1 cellular context compared by ENCODE assay signal in the genomic region with DNA sequence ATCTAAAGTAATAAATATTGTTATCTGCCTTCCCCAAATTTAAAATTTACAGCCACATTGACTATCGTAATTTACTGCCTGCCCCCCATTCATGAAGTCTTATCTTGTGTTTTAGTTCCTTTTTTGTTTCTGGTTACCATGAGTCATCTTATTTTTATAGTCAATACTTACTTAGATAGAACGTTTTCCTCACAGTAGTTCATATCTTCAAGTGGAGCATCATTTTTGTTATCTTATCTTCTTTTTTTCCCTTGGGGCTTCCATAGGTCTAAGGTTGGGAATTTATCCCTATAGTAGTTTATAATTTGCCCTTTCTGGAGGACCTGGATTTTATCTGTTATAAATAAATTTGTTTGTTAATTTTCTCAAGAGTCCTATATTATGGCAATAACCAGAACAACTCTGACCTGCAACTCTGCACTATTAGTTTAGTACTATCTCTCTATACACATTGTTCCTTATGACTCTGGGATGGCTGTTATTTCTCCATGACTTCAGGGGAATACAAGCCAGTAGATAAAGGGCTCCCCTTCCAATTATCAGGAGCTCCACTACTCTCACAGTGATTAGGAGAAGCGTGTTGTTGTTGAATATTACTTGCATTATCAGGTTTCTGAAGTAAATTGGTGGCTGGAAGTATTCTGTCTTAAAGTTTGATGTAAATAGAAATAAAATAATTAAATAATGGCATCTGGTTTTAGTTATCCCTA.
TF ChIP-seq lines count a peak whose summit lies in the region.

No MANE protein-coding gene starts in this region.

TF ChIP-seq in K562, 482 proteins besides CTCF, POLR2A, EP300 and RAD21 (continued from another document and continues in another):
- TF ChIP-seq SRSF7 (optimal IDR thresholded peaks at IDR 0.05; ENCODE audit: low read depth, low read length) (no peak), CSDE1 (IDR thresholded peaks at IDR 0.05) (no peak), CCAR2 (IDR thresholded peaks at IDR 0.05; ENCODE audit: low read depth, low read length) (no peak), EP400 (IDR thresholded peaks at IDR 0.05) (no peak), GTF2B (IDR thresholded peaks at IDR 0.05; ENCODE audit: extremely low read depth, insufficient read length) (no peak), ZEB2 (IDR thresholded peaks at IDR 0.05) (no peak), RBFOX2 (IDR thresholded peaks at IDR 0.05; ENCODE audit: low read depth, low read length) (no peak), ETV6 (IDR thresholded peaks at IDR 0.05; ENCODE audit: borderline replicate concordance in 1 of 2, low read depth in 2 of 2, low read length in 1 of 2) (no peak), ETV6 (CRISPR knock-in tag; IDR thresholded peaks at IDR 0.05; ENCODE audit: borderline replicate concordance) (no peak), CXXC5 (CRISPR knock-in tag; IDR thresholded peaks at IDR 0.05) (no peak), FOXJ3 (CRISPR knock-in tag; IDR thresholded peaks at IDR 0.05) (no peak), TAF7 (tag; IDR thresholded peaks at IDR 0.05) (no peak), HDAC8 (tag; IDR thresholded peaks at IDR 0.05) (no peak), CREM (IDR thresholded peaks at IDR 0.05; ENCODE audit: low read depth) (no peak), MCM5 (IDR thresholded peaks at IDR 0.05; ENCODE audit: low read depth) (no peak), ZFX (CRISPR knock-in tag; IDR thresholded peaks at IDR 0.05) (no peak), MTA2 (IDR thresholded peaks at IDR 0.05; ENCODE audit: low read depth) (peak; percentile 49), ATF3 (IDR thresholded peaks at IDR 0.05) (peak; percentile 86), ATF3 (CRISPR knock-in tag; conservative IDR thresholded peaks at IDR 0.05) (no peak), RFX7 (CRISPR knock-in tag; IDR thresholded peaks at IDR 0.05) (no peak), HNRNPLL (IDR thresholded peaks at IDR 0.05; ENCODE audit: low read depth, low read length, poor library complexity, severe bottlenecking) (no peak), JUN (IDR thresholded peaks at IDR 0.05; ENCODE audit: borderline replicate concordance, low read depth, low read length) (no peak), JUN (CRISPR knock-in tag; IDR thresholded peaks at IDR 0.05; ENCODE audit: borderline replicate concordance) (no peak), ARID1B (IDR thresholded peaks at IDR 0.05) (peak; percentile 91), CHD4 (IDR thresholded peaks at IDR 0.05; ENCODE audit: insufficient read depth, insufficient replicate concordance, low read depth, low read length, poor library complexity, severe bottlenecking) (no peak), MCM3 (IDR thresholded peaks at IDR 0.05) (no peak), ZNF395 (CRISPR knock-in tag; IDR thresholded peaks at IDR 0.05) (peak; percentile 45; the same call in 1 of the 2 replicates), KDM4B (IDR thresholded peaks at IDR 0.05; ENCODE audit: borderline replicate concordance in 2 of 2, low read depth in 1 of 2) (no peak), GABPB2 (CRISPR knock-in tag; conservative IDR thresholded peaks at IDR 0.05) (no peak), C11orf30 (IDR thresholded peaks at IDR 0.05; ENCODE audit: low read depth) (peak; percentile 90), ZNF780A (CRISPR knock-in tag; IDR thresholded peaks at IDR 0.05) (no peak)
- TF ChIP-seq, protein P1, sequence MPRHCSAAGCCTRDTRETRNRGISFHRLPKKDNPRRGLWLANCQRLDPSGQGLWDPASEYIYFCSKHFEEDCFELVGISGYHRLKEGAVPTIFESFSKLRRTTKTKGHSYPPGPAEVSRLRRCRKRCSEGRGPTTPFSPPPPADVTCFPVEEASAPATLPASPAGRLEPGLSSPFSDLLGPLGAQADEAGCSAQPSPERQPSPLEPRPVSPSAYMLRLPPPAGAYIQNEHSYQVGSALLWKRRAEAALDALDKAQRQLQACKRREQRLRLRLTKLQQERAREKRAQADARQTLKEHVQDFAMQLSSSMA (CRISPR knock-in tag; IDR thresholded peaks at IDR 0.05): no peak
- TF ChIP-seq, protein P2, sequence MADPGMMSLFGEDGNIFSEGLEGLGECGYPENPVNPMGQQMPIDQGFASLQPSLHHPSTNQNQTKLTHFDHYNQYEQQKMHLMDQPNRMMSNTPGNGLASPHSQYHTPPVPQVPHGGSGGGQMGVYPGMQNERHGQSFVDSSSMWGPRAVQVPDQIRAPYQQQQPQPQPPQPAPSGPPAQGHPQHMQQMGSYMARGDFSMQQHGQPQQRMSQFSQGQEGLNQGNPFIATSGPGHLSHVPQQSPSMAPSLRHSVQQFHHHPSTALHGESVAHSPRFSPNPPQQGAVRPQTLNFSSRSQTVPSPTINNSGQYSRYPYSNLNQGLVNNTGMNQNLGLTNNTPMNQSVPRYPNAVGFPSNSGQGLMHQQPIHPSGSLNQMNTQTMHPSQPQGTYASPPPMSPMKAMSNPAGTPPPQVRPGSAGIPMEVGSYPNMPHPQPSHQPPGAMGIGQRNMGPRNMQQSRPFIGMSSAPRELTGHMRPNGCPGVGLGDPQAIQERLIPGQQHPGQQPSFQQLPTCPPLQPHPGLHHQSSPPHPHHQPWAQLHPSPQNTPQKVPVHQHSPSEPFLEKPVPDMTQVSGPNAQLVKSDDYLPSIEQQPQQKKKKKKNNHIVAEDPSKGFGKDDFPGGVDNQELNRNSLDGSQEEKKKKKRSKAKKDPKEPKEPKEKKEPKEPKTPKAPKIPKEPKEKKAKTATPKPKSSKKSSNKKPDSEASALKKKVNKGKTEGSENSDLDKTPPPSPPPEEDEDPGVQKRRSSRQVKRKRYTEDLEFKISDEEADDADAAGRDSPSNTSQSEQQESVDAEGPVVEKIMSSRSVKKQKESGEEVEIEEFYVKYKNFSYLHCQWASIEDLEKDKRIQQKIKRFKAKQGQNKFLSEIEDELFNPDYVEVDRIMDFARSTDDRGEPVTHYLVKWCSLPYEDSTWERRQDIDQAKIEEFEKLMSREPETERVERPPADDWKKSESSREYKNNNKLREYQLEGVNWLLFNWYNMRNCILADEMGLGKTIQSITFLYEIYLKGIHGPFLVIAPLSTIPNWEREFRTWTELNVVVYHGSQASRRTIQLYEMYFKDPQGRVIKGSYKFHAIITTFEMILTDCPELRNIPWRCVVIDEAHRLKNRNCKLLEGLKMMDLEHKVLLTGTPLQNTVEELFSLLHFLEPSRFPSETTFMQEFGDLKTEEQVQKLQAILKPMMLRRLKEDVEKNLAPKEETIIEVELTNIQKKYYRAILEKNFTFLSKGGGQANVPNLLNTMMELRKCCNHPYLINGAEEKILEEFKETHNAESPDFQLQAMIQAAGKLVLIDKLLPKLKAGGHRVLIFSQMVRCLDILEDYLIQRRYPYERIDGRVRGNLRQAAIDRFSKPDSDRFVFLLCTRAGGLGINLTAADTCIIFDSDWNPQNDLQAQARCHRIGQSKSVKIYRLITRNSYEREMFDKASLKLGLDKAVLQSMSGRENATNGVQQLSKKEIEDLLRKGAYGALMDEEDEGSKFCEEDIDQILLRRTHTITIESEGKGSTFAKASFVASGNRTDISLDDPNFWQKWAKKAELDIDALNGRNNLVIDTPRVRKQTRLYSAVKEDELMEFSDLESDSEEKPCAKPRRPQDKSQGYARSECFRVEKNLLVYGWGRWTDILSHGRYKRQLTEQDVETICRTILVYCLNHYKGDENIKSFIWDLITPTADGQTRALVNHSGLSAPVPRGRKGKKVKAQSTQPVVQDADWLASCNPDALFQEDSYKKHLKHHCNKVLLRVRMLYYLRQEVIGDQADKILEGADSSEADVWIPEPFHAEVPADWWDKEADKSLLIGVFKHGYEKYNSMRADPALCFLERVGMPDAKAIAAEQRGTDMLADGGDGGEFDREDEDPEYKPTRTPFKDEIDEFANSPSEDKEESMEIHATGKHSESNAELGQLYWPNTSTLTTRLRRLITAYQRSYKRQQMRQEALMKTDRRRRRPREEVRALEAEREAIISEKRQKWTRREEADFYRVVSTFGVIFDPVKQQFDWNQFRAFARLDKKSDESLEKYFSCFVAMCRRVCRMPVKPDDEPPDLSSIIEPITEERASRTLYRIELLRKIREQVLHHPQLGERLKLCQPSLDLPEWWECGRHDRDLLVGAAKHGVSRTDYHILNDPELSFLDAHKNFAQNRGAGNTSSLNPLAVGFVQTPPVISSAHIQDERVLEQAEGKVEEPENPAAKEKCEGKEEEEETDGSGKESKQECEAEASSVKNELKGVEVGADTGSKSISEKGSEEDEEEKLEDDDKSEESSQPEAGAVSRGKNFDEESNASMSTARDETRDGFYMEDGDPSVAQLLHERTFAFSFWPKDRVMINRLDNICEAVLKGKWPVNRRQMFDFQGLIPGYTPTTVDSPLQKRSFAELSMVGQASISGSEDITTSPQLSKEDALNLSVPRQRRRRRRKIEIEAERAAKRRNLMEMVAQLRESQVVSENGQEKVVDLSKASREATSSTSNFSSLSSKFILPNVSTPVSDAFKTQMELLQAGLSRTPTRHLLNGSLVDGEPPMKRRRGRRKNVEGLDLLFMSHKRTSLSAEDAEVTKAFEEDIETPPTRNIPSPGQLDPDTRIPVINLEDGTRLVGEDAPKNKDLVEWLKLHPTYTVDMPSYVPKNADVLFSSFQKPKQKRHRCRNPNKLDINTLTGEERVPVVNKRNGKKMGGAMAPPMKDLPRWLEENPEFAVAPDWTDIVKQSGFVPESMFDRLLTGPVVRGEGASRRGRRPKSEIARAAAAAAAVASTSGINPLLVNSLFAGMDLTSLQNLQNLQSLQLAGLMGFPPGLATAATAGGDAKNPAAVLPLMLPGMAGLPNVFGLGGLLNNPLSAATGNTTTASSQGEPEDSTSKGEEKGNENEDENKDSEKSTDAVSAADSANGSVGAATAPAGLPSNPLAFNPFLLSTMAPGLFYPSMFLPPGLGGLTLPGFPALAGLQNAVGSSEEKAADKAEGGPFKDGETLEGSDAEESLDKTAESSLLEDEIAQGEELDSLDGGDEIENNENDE (IDR thresholded peaks at IDR 0.05; ENCODE audit: low read depth, low read length): no peak
- TF ChIP-seq, protein P3, sequence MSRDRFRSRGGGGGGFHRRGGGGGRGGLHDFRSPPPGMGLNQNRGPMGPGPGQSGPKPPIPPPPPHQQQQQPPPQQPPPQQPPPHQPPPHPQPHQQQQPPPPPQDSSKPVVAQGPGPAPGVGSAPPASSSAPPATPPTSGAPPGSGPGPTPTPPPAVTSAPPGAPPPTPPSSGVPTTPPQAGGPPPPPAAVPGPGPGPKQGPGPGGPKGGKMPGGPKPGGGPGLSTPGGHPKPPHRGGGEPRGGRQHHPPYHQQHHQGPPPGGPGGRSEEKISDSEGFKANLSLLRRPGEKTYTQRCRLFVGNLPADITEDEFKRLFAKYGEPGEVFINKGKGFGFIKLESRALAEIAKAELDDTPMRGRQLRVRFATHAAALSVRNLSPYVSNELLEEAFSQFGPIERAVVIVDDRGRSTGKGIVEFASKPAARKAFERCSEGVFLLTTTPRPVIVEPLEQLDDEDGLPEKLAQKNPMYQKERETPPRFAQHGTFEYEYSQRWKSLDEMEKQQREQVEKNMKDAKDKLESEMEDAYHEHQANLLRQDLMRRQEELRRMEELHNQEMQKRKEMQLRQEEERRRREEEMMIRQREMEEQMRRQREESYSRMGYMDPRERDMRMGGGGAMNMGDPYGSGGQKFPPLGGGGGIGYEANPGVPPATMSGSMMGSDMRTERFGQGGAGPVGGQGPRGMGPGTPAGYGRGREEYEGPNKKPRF (IDR thresholded peaks at IDR 0.05; ENCODE audit: low read depth, low read length): no peak
- TF ChIP-seq, protein P4, sequence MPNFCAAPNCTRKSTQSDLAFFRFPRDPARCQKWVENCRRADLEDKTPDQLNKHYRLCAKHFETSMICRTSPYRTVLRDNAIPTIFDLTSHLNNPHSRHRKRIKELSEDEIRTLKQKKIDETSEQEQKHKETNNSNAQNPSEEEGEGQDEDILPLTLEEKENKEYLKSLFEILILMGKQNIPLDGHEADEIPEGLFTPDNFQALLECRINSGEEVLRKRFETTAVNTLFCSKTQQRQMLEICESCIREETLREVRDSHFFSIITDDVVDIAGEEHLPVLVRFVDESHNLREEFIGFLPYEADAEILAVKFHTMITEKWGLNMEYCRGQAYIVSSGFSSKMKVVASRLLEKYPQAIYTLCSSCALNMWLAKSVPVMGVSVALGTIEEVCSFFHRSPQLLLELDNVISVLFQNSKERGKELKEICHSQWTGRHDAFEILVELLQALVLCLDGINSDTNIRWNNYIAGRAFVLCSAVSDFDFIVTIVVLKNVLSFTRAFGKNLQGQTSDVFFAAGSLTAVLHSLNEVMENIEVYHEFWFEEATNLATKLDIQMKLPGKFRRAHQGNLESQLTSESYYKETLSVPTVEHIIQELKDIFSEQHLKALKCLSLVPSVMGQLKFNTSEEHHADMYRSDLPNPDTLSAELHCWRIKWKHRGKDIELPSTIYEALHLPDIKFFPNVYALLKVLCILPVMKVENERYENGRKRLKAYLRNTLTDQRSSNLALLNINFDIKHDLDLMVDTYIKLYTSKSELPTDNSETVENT (CRISPR knock-in tag; IDR thresholded peaks at IDR 0.05): no peak
